26 cellular contexts compared by ENCODE assay signal in the genomic region with DNA sequence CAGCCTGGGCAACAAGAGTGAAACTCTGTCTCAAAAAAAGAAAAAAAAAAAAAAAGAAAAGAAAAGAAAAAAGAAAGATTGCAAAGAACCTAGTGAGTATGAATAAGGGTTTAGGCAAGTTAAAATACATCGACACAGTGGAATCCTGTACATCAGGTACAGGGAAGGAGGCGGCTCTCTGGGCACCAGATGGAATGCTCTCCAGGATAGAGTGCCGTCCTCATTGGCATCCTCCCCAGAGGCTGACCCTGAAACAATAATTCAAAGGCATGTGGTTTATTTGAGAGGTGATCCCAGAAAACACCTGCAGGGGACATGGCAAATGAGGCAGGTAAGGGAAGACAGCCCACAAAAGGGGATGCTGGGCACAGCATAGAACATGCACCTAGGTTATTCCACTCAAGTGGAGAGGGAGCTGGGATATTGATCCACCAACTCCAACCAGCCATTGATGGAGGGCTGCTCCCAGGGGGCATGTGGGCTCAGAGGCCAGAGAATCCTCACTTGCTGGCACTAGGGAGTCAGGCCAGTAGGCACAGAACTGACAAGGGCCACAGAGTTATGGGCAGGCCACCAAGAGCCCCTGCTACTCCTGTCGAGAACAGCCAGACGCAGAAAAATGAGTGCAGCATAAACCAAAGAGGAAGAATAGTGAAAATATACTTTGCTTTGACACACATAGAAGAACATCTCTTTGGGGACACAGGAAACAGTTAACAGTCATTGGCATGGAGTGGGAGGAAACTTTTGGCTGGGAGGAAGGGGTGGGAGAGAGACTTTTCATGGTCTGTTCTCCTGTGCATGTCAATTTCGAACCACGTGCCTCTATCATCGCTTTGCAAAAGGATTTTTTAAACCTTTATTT. TPM values are rescaled to one million over a fixed set of nuclear protein-coding genes. Genes with fewer than 3 reads are reported as not detected.
DNase-seq lines count a peak whose midpoint lies in the region; ATAC-seq lines count a peak whose summit lies in the region.
"Had no signal": no experiment of that assay in that cellular context is flagged by ENCODE, and none has a peak within 500 bp of the region (broad histone marks: within the 10 kb centered on the region; RNA-seq: fewer than 3 reads in every experiment).

No MANE protein-coding gene starts in this region.

- no peaks in the 10 kb centered on the region for H3K4me1 ChIP-seq in right cardiac atrium (ENCODE audit: control insufficient read depth, insufficient read depth, low read length)
- H3K4me1 ChIP-seq: Peyer's patch had no signal

- intact Hi-C loops in right cardiac atrium (cut with DNase I) = loop anchor here in 3 of 4 donors (5.0 to 10.0 kb wide), 3 partner anchors 37 to 147 kb away; partner anchors contain the start of gene RAB3D (in 1 of the 3)
- intact Hi-C loops in left ventricle myocardium superior (cut with micrococcal nuclease) = no loop called here

- H3K9me3 ChIP-seq in right cardiac atrium (ENCODE audit: control insufficient read depth, low read length) = no peaks in the 10 kb centered on the region
- H3K9me3 ChIP-seq: Peyer's patch had no signal

- ATAC-seq in right cardiac atrium = no peak
- ATAC-seq in left ventricle myocardium superior = no peak
- ATAC-seq in GM19395 (IDR thresholded peaks at IDR 0.05; ENCODE audit: unreplicated experiment) = no peak
- ATAC-seq: CD8-positive, alpha-beta T cell; K562 had no signal

- H3K27me3 ChIP-seq in right cardiac atrium (ENCODE audit: control insufficient read depth, insufficient read depth) = no peaks in the 10 kb centered on the region
- H3K27me3 ChIP-seq: Peyer's patch had no signal

- H3K27ac ChIP-seq in right cardiac atrium (ENCODE audit: low read length) = no peak overlapping the region
- H3K27ac ChIP-seq: GM23248, Peyer's patch had no signal

- 70% methylated on average over 8 of the region's 8 CpGs for WGBS in right cardiac atrium

- H3K4me3 ChIP-seq in right cardiac atrium (ENCODE audit: low read length) = no peak overlapping the region
- H3K4me3 ChIP-seq: GM23248, K562, MG63, Peyer's patch had no signal

- DNase-seq in right cardiac atrium (peak in 2 of 3 donors; percentile 5 to 27), left ventricle myocardium superior (no peak), KBM-7 (peak; percentile 38), iPS-NIHi11 (ENCODE audit: low spot score) (peak; percentile 4), retina (no peak), NCI-H1417 (lab: John Stamatoyannopoulos, UW) (no peak)
- DNase-seq: C1 segment of cervical spinal cord; CD8-positive, alpha-beta T cell; DMS79 treated with DMSO at 0.1 percent for 48 hours; GM23248; H7; MG63; NCI-H1092; NCI-H1436; NCI-H187; NCI-H2081 treated with DMSO at 0.1 percent for 48 hours; NCI-H446; NCI-H526; OCI-M1; Peyer's patch; SHP77 treated with DMSO at 0.1 percent for 48 hours had no signal

- in situ Hi-C loops in KBM-7 (cut with MboI; ENCODE audit: low pct_unique_long_range_greater_than_20kb, low sequenced_read_pairs) = no loop called here

RNA-seq across cellular contexts. Expression of gene TSPAN16, which starts 4.2 kb away (rescaled TPM):
- total RNA-seq in right cardiac atrium (not detected), left ventricle myocardium superior (not detected)
- not detected for polyA plus RNA-seq in right cardiac atrium
- total RNA-seq: CD8-positive, alpha-beta T cell; GM23248; H7; K562; LHCN-M2; Peyer's patch; T-helper 1 cell treated with Interleukin-12 subunit alpha and Interleukin-12 subunit beta and Interleukin-4 antibody, amounts not matched to agents 30 ng/mL and 1 ng/mL, for 36 hours had no signal
- polyA plus RNA-seq: AG04450, GM23248, K562 had no signal

RNA-seq across cellular contexts. Expression of gene DOCK6, which starts 37.9 kb away (rescaled TPM):
- total RNA-seq in right cardiac atrium (10 to 100 TPM; 35.0 to 68.5 (median 36.3) TPM), left ventricle myocardium superior (39.6 TPM)
- polyA plus RNA-seq in right cardiac atrium = 23.8 TPM

RNA-seq across cellular contexts. Expression of gene RAB3D, which starts 39.3 kb away (rescaled TPM):
- total RNA-seq in right cardiac atrium (10 to 100 TPM; 12.2 to 12.7 (median 12.3) TPM), left ventricle myocardium superior (8.1 TPM)
- 4.1 TPM for polyA plus RNA-seq in right cardiac atrium

RNA-seq across cellular contexts. Expression of gene TMEM205, which starts 45.9 kb away (rescaled TPM):
- 100 to 1,000 TPM in 2 of 4 donors, 10 to 100 TPM in 2; 92.9 to 105 (median 98.1) TPM for total RNA-seq in right cardiac atrium
- 149 TPM for polyA plus RNA-seq in right cardiac atrium
- total RNA-seq in left ventricle myocardium superior = 89.8 TPM

RNA-seq across cellular contexts. Expression of gene CCDC159, which starts 46.1 kb away (rescaled TPM):
- 10 to 100 TPM; 16.7 to 26.5 (median 24.9) TPM for total RNA-seq in right cardiac atrium
- 34.2 TPM for polyA plus RNA-seq in right cardiac atrium
- total RNA-seq in left ventricle myocardium superior = 20.9 TPM

Comparison
In these comparisons a context has a peak if more than half of its experiments do, and no peak if none do; other contexts are left out.
1. DNase-seq: peak in right cardiac atrium (2 of 3), KBM-7 (single experiment) and iPS-NIHi11 (single experiment); none in left ventricle myocardium superior (single experiment), retina (single experiment) and NCI-H1417 (0 of 3).